21 cellular contexts compared by ENCODE assay signal in genomic region chr18:75800331-75800648, GRCh38.
"Had no signal": no experiment of that assay in that cellular context is flagged by ENCODE, and none has a peak within 500 bp of the region (broad histone marks: within the 10 kb centered on the region; RNA-seq: fewer than 3 reads in every experiment).

No MANE protein-coding gene starts in this region.

- DNase-seq: activated CD4-positive, alpha-beta T cell treated with anti-CD3 and anti-CD28 coated beads, Interleukin-2, amount 10 ng/mL, durations not matched to agents 24 days and 14 days; activated CD4-positive, alpha-beta T cell treated with anti-CD3 and anti-CD28 coated beads, Interleukin-2, amount 50 U/mL, for 48 hours; activated CD8-positive, alpha-beta memory T cell treated with anti-CD3 and anti-CD28 coated beads, Interleukin-2, amount 10 ng/mL, durations not matched to agents 7 days and 5 days; activated effector memory CD4-positive, alpha-beta T cell treated with Interleukin-2 at 50 U/mL for 16 hours; activated naive CD4-positive, alpha-beta T cell; activated T-cell treated with anti-CD3 and anti-CD28 coated beads, Interleukin-2, amount 50 U/mL, for 24 hours; aorta; brain microvascular endothelial cell; Karpas-422; NCI-H1105 treated with DMSO at 0.1 percent for 48 hours; NCI-H1436 treated with DMSO at 0.1 percent for 48 hours; NCI-H187; NCI-H2081; NCI-H446 treated with DMSO at 0.1 percent for 48 hours; NCI-H526; NCI-H82; OCI-M1; SHP77 had no signal

- ATAC-seq: activated CD4-positive, CD25-positive, alpha-beta regulatory T cell treated with anti-CD3 and anti-CD28 coated beads, Interleukin-2, amount 50 U/mL, for 24 hours; activated CD8-positive, alpha-beta memory T cell treated with anti-CD3 and anti-CD28 coated beads, Interleukin-2, amount 10 ng/mL, durations not matched to agents 7 days and 5 days; K562 had no signal

- H3K27me3 ChIP-seq: brain microvascular endothelial cell, cardiac muscle cell had no signal

- H3K36me3 ChIP-seq: brain microvascular endothelial cell, cardiac muscle cell had no signal

- H3K4me3 ChIP-seq: cardiac muscle cell, K562 had no signal

- H3K27ac ChIP-seq: brain microvascular endothelial cell, cardiac muscle cell had no signal
